ENCODE assay signal across 20 cellular contexts in the genomic region with DNA sequence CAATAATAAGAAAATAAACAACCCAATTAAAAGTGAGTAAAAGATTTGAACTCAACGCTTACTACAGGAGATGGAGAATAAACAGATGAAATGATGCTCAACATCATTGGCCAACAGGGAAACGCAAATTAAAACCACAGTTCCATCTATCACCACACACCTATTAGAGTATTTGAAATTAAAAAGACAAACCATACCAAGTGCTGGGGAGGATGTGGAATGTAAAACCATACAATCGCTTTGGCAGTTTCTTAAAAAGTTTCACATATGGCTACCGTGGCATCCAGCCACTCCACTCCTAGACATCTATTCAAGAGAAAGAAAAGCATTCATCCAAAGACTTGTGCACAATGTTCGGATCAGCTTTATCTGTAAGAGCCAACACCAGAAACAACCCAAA. TPM values are rescaled to one million over a fixed set of nuclear protein-coding genes. Genes with fewer than 3 reads are reported as not detected.
DNase-seq lines count a peak whose midpoint lies in the region; ATAC-seq, FAIRE-seq and TF ChIP-seq lines count a peak whose summit lies in the region.
"Had no signal": no experiment of that assay in that cellular context is flagged by ENCODE, and none has a peak within 500 bp of the region (broad histone marks: within the 10 kb centered on the region; RNA-seq: fewer than 3 reads in every experiment).

No MANE protein-coding gene starts in this region.

- ATAC-seq in heart right ventricle: no peak
- no peak for ATAC-seq in pancreas
- ATAC-seq: stimulated activated memory B cell treated with anti-CD40 and anti-IgM and Interleukin-4, amounts not matched to agents 10 μg/mL and 1 μg/mL and 100 μg/mL, for 72 hours had no signal

- POLR2A ChIA-PET in activated CD4-positive, alpha-beta T cell treated with anti-CD3 and anti-CD28 coated beads, Interleukin-2, amount 10 ng/mL, durations not matched to agents 7 days and 5 days (lab: Charles Lee): no interaction called here
- POLR2A ChIA-PET in Caco-2 (lab: Charles Lee): interaction anchor here (0.6 kb wide), 1 partner anchor 487 kb away, joined by 3 read pairs; no protein-coding TSS in a partner anchor

- H3K36me3 ChIP-seq in Caco-2 (ENCODE audit: control insufficient read depth, insufficient read depth, low read length) (no peaks in the 10 kb centered on the region), heart right ventricle (peaks cover 0 to 5% (median 0%) of the 10 kb centered on the region in 9 donors), pancreas (no peaks in the 10 kb centered on the region)
- H3K36me3 ChIP-seq: lower lobe of right lung had no signal

- H3K4me3 Mint-ChIP-seq in activated CD4-positive, alpha-beta T cell treated with anti-CD3 and anti-CD28 coated beads, Interleukin-2, amount 10 ng/mL, durations not matched to agents 7 days and 5 days: peak overlapping the region; percentile 56
- peak overlapping the region; percentile 71 for H3K4me3 Mint-ChIP-seq in Caco-2 (ENCODE audit: unreplicated experiment)
- peak overlapping the region; percentile 75 to 90 (median 82) for H3K4me3 Mint-ChIP-seq in brain
- H3K4me3 Mint-ChIP-seq in nephron: peak overlapping the region; percentile 76 to 82 (median 81)

- no peaks in the 10 kb centered on the region for H3K9me3 ChIP-seq in Caco-2
- H3K9me3 ChIP-seq in heart right ventricle: peaks cover 0 to 16% (median 5%) of the 10 kb centered on the region in 11 donors
- no peaks in the 10 kb centered on the region for H3K9me3 ChIP-seq in pancreas
- H3K9me3 ChIP-seq: lower lobe of right lung had no signal

- TF ChIP-seq CTCF in Caco-2 (IDR thresholded peaks at IDR 0.05; ENCODE audit: insufficient read depth in 1 of 2, low read depth in 1 of 2, low read length in 1 of 2, severe bottlenecking in 1 of 2, unreplicated experiment in 1 of 2) (no peak), brain (conservative IDR thresholded peaks at IDR 0.05) (no peak), nephron (IDR thresholded peaks at IDR 0.05; ENCODE audit: unreplicated experiment in 3 of 3) (no peak), heart right ventricle (IDR thresholded peaks at IDR 0.05) (no peak), pancreas (IDR thresholded peaks at IDR 0.05) (no peak)

- peaks cover 10% of the 10 kb centered on the region for H3K9me3 Mint-ChIP-seq in activated CD4-positive, alpha-beta T cell treated with anti-CD3 and anti-CD28 coated beads, Interleukin-2, amount 10 ng/mL, durations not matched to agents 7 days and 5 days
- H3K9me3 Mint-ChIP-seq in Caco-2 (ENCODE audit: unreplicated experiment) (peaks cover 7% of the 10 kb centered on the region), brain (peaks cover 7 to 23% (median 17%) of the 10 kb centered on the region in 5 experiments), nephron (peaks cover 12% of the 10 kb centered on the region)

- peaks cover 34% of the 10 kb centered on the region for H3K27me3 Mint-ChIP-seq in activated CD4-positive, alpha-beta T cell treated with anti-CD3 and anti-CD28 coated beads, Interleukin-2, amount 10 ng/mL, durations not matched to agents 7 days and 5 days
- H3K27me3 Mint-ChIP-seq in Caco-2 (ENCODE audit: insufficient read depth, unreplicated experiment) (no peaks in the 10 kb centered on the region), brain (peaks cover 13% of the 10 kb centered on the region), nephron (ENCODE audit: low read depth) (peaks cover 26% of the 10 kb centered on the region)

- 88 to 91% methylated on average over 5 of the region's 5 CpGs for WGBS in heart right ventricle, 2 donors
- 81 to 88% methylated on average over 5 of the region's 5 CpGs for WGBS in pancreas, 2 donors

- FAIRE-seq in pancreas (lab: Jason Lieb, UNC): no peak
- FAIRE-seq: A549 had no signal

- H3K27ac Mint-ChIP-seq in activated CD4-positive, alpha-beta T cell treated with anti-CD3 and anti-CD28 coated beads, Interleukin-2, amount 10 ng/mL, durations not matched to agents 7 days and 5 days: no peak overlapping the region
- no peak overlapping the region for H3K27ac Mint-ChIP-seq in Caco-2 (ENCODE audit: unreplicated experiment)
- H3K27ac Mint-ChIP-seq in brain: no peak overlapping the region
- no peak overlapping the region for H3K27ac Mint-ChIP-seq in nephron
- H3K27ac Mint-ChIP-seq: stimulated activated memory B cell treated with anti-CD40 and anti-IgM and Interleukin-4, amounts not matched to agents 10 μg/mL and 1 μg/mL and 100 μg/mL, for 72 hours had no signal

- H3K27ac ChIP-seq in heart right ventricle (no peak overlapping the region), pancreas (no peak overlapping the region)
- H3K27ac ChIP-seq: A549, lower lobe of right lung had no signal

- H3K27me3 ChIP-seq in Caco-2 (replicated peaks; ENCODE audit: control insufficient read depth, insufficient read depth, low read length) (no peaks in the 10 kb centered on the region), heart right ventricle (peaks cover 0 to 19% (median 9%) of the 10 kb centered on the region in 7 donors), pancreas (no peaks in the 10 kb centered on the region)

- CTCF ChIA-PET in activated CD4-positive, alpha-beta T cell treated with anti-CD3 and anti-CD28 coated beads, Interleukin-2, amount 10 ng/mL, durations not matched to agents 7 days and 5 days (lab: Charles Lee): no interaction called here
- CTCF ChIA-PET in Caco-2 (lab: Charles Lee): no interaction called here

- intact Hi-C loops in Caco-2 (cut with micrococcal nuclease; ENCODE audit: unreplicated experiment) (no loop called here), heart right ventricle (cut with DNase I) (loop anchor here in 2 of 10 donors (10.0 kb wide), 2 partner anchors 89 to 109 kb away; no protein-coding TSS in a partner anchor), pancreas (cut with DNase I) (no loop called here)

- H3K36me3 Mint-ChIP-seq in activated CD4-positive, alpha-beta T cell treated with anti-CD3 and anti-CD28 coated beads, Interleukin-2, amount 10 ng/mL, durations not matched to agents 7 days and 5 days (ENCODE audit: low read depth): no peaks in the 10 kb centered on the region
- no peaks in the 10 kb centered on the region for H3K36me3 Mint-ChIP-seq in Caco-2 (ENCODE audit: insufficient read depth, unreplicated experiment)
- H3K36me3 Mint-ChIP-seq in brain: peaks cover 20% of the 10 kb centered on the region
- H3K36me3 Mint-ChIP-seq in nephron (ENCODE audit: low read depth): peaks cover 4% of the 10 kb centered on the region
- H3K36me3 Mint-ChIP-seq: stimulated activated memory B cell treated with anti-CD40 and anti-IgM and Interleukin-4, amounts not matched to agents 10 μg/mL and 1 μg/mL and 100 μg/mL, for 72 hours had no signal

- no TSS peak for BruUV-seq in Caco-2 (replicated peaks; lab: Mats Ljungman, UMichigan)

- no peak for DNase-seq in activated CD4-positive, alpha-beta T cell treated with anti-CD3 and anti-CD28 coated beads, Interleukin-2, amount 10 ng/mL, durations not matched to agents 7 days and 5 days
- DNase-seq in activated CD4-positive, alpha-beta T cell treated with anti-CD3 and anti-CD28 coated beads, Interleukin-2, amount 50 U/mL, for 1 hour: no peak
- DNase-seq in Caco-2: no peak
- DNase-seq in KG1 (lab: John Stamatoyannopoulos, UW): no peak
- no peak for DNase-seq in heart right ventricle
- DNase-seq in pancreas: no peak
- DNase-seq: activated CD4-positive, CD25-positive, alpha-beta regulatory T cell; amniotic stem cell; C1 segment of cervical spinal cord; caudate nucleus; lower lobe of right lung; NCI-H1092 treated with DMSO at 0.1 percent for 48 hours; NCI-H69 had no signal

- H3K4me3 ChIP-seq in Caco-2 (ENCODE audit: low read depth, low read length) (no peak overlapping the region), heart right ventricle (no peak overlapping the region), pancreas (no peak overlapping the region)
- H3K4me3 ChIP-seq: A549, lower lobe of right lung had no signal

- peaks cover 14% of the 10 kb centered on the region for H3K4me1 Mint-ChIP-seq in activated CD4-positive, alpha-beta T cell treated with anti-CD3 and anti-CD28 coated beads, Interleukin-2, amount 10 ng/mL, durations not matched to agents 7 days and 5 days
- peaks cover 7% of the 10 kb centered on the region for H3K4me1 Mint-ChIP-seq in Caco-2 (ENCODE audit: low read depth, unreplicated experiment)
- H3K4me1 Mint-ChIP-seq in brain: peaks cover 10% of the 10 kb centered on the region
- H3K4me1 Mint-ChIP-seq in nephron: no peaks in the 10 kb centered on the region
- H3K4me1 Mint-ChIP-seq: stimulated activated memory B cell treated with anti-CD40 and anti-IgM and Interleukin-4, amounts not matched to agents 10 μg/mL and 1 μg/mL and 100 μg/mL, for 72 hours had no signal

- H3K4me1 ChIP-seq in Caco-2: peaks cover 18% of the 10 kb centered on the region
- peaks cover 0 to 10% (median 6%) of the 10 kb centered on the region in 9 donors for H3K4me1 ChIP-seq in heart right ventricle
- H3K4me1 ChIP-seq in pancreas: peaks cover 0 to 5% (median 0%) of the 10 kb centered on the region in 3 donors

RNA-seq across cellular contexts. Expression of a gene that starts 1.3 kb away (rescaled TPM):
- total RNA-seq in activated CD4-positive, alpha-beta T cell treated with anti-CD3 and anti-CD28 coated beads, Interleukin-2, amount 10 ng/mL, durations not matched to agents 7 days and 5 days: 1 to 10 TPM; 5.0 to 5.1 TPM
- total RNA-seq in Caco-2 (2022) (4.5 and 4.7 TPM in 2 replicates), heart right ventricle (1 to 10 TPM; 1.2 to 3.2 (median 2.1) TPM), pancreas (1 to 10 TPM in 1 of 6 donors, under 1 TPM in 5; 0.35 to 1.7 (median 0.45) TPM)
- polyA plus RNA-seq in brain (ENCODE audit: insufficient read depth, low read depth, low replicate concordance) (9.3 TPM), heart right ventricle (1 to 10 TPM; 1.2 to 2.3 TPM), pancreas (under 1 TPM; 0.46 to 0.66 TPM)
- total RNA-seq: HT1080, LHCN-M2, myocyte had no signal
